ENCODE assay signal across 1 cellular context in the genomic region with DNA sequence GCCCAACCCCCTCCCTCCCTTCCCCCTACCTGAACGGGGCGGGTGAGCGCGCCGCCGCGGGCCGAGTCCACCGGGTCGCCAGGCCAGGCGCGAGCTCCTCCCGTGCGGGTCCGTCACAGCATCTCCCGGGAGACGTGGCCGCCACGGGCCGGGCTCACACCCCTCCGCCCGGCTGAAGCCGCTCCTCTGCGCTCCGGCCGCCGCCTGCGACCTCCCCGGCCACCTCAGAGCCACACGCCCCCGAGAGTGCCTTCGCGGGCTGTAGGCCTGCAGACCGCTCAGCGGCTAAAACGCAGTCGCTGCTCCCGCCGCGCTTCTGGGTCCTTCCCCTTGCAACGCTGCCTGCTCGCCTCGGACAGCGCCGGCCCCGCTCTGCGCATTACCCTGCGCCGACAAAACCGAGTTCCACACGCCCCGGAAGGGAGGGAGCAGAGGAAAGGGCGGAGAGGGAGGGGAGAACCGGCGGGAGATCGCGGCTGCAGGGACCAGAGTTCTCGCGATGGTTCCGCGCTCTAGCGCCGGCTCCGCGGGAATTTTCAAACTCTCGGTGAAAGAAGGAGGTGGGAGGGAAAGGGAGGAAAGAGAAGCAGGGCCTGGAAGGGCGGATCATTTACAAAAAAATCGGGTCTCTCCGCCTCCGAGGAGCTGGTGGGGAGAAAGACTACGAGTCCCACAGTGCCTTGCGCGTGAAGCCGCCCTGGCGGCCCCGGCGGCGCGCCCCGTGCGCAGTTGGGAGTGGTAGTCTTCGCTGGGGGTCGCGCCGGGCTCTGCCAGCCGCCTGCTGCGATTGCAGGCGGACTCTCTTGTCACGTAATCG.
A peak's percentile ranks its signal among the peaks of the same experiment; 100 is the strongest.
TF ChIP-seq lines count a peak whose summit lies in the region.

A gene with protein sequence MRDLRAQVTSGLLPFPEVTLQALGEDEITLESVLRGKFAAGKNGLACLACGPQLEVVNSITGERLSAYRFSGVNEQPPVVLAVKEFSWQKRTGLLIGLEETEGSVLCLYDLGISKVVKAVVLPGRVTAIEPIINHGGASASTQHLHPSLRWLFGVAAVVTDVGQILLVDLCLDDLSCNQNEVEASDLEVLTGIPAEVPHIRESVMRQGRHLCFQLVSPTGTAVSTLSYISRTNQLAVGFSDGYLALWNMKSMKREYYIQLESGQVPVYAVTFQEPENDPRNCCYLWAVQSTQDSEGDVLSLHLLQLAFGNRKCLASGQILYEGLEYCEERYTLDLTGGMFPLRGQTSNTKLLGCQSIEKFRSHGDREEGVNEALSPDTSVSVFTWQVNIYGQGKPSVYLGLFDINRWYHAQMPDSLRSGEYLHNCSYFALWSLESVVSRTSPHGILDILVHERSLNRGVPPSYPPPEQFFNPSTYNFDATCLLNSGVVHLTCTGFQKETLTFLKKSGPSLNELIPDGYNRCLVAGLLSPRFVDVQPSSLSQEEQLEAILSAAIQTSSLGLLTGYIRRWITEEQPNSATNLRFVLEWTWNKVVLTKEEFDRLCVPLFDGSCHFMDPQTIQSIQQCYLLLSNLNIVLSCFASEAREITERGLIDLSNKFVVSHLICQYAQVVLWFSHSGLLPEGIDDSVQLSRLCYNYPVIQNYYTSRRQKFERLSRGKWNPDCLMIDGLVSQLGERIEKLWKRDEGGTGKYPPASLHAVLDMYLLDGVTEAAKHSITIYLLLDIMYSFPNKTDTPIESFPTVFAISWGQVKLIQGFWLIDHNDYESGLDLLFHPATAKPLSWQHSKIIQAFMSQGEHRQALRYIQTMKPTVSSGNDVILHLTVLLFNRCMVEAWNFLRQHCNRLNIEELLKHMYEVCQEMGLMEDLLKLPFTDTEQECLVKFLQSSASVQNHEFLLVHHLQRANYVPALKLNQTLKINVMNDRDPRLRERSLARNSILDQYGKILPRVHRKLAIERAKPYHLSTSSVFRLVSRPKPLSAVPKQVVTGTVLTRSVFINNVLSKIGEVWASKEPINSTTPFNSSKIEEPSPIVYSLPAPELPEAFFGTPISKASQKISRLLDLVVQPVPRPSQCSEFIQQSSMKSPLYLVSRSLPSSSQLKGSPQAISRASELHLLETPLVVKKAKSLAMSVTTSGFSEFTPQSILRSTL (N-terminal part only) (minus strand): TSS at position 400 of the 817 bp plus-strand sequence. CDS start 13,578 bp downstream, outside the sequence.

TF ChIP-seq in K562, 482 proteins besides CTCF, POLR2A, EP300 and RAD21 (continued from another document and continues in another):
- TF ChIP-seq, protein P1, sequence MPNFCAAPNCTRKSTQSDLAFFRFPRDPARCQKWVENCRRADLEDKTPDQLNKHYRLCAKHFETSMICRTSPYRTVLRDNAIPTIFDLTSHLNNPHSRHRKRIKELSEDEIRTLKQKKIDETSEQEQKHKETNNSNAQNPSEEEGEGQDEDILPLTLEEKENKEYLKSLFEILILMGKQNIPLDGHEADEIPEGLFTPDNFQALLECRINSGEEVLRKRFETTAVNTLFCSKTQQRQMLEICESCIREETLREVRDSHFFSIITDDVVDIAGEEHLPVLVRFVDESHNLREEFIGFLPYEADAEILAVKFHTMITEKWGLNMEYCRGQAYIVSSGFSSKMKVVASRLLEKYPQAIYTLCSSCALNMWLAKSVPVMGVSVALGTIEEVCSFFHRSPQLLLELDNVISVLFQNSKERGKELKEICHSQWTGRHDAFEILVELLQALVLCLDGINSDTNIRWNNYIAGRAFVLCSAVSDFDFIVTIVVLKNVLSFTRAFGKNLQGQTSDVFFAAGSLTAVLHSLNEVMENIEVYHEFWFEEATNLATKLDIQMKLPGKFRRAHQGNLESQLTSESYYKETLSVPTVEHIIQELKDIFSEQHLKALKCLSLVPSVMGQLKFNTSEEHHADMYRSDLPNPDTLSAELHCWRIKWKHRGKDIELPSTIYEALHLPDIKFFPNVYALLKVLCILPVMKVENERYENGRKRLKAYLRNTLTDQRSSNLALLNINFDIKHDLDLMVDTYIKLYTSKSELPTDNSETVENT (CRISPR knock-in tag; IDR thresholded peaks at IDR 0.05): peak; percentile 75; the same call in 1 of the 2 replicates
- peak; percentile 81 for TF ChIP-seq PRPF4 (IDR thresholded peaks at IDR 0.05; ENCODE audit: insufficient read depth, low read depth, low read length, poor library complexity, severe bottlenecking)
- 0 out of 2 replicates have a peak, but pooled peaks have one; percentile 61 for TF ChIP-seq ZBTB17 (CRISPR knock-in tag; IDR thresholded peaks at IDR 0.05)
- TF ChIP-seq KDM4B (IDR thresholded peaks at IDR 0.05; ENCODE audit: borderline replicate concordance in 2 of 2, low read depth in 1 of 2): peak in 1 of 2 experiments; percentile 82; a peak in 1 of 4 replicates
- TF ChIP-seq MXI1 (IDR thresholded peaks at IDR 0.05; ENCODE audit: low read depth, low read length): peak; percentile 66; the same call in 1 of the 2 replicates
- TF ChIP-seq, protein P2, sequence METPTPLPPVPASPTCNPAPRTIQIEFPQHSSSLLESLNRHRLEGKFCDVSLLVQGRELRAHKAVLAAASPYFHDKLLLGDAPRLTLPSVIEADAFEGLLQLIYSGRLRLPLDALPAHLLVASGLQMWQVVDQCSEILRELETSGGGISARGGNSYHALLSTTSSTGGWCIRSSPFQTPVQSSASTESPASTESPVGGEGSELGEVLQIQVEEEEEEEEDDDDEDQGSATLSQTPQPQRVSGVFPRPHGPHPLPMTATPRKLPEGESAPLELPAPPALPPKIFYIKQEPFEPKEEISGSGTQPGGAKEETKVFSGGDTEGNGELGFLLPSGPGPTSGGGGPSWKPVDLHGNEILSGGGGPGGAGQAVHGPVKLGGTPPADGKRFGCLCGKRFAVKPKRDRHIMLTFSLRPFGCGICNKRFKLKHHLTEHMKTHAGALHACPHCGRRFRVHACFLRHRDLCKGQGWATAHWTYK (CRISPR knock-in tag; IDR thresholded peaks at IDR 0.05): peak; percentile 57; the same call in 1 of the 2 replicates
- no peak for TF ChIP-seq CHCHD3 (CRISPR knock-in tag; IDR thresholded peaks at IDR 0.05)
- no peak for TF ChIP-seq POLR3G (IDR thresholded peaks at IDR 0.05; ENCODE audit: extremely low read depth, insufficient read length, insufficient replicate concordance)
- TF ChIP-seq, protein P3, sequence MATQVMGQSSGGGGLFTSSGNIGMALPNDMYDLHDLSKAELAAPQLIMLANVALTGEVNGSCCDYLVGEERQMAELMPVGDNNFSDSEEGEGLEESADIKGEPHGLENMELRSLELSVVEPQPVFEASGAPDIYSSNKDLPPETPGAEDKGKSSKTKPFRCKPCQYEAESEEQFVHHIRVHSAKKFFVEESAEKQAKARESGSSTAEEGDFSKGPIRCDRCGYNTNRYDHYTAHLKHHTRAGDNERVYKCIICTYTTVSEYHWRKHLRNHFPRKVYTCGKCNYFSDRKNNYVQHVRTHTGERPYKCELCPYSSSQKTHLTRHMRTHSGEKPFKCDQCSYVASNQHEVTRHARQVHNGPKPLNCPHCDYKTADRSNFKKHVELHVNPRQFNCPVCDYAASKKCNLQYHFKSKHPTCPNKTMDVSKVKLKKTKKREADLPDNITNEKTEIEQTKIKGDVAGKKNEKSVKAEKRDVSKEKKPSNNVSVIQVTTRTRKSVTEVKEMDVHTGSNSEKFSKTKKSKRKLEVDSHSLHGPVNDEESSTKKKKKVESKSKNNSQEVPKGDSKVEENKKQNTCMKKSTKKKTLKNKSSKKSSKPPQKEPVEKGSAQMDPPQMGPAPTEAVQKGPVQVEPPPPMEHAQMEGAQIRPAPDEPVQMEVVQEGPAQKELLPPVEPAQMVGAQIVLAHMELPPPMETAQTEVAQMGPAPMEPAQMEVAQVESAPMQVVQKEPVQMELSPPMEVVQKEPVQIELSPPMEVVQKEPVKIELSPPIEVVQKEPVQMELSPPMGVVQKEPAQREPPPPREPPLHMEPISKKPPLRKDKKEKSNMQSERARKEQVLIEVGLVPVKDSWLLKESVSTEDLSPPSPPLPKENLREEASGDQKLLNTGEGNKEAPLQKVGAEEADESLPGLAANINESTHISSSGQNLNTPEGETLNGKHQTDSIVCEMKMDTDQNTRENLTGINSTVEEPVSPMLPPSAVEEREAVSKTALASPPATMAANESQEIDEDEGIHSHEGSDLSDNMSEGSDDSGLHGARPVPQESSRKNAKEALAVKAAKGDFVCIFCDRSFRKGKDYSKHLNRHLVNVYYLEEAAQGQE (CRISPR knock-in tag; IDR thresholded peaks at IDR 0.05; ENCODE audit: low read depth): peak; percentile 81
- TF ChIP-seq, protein P4, sequence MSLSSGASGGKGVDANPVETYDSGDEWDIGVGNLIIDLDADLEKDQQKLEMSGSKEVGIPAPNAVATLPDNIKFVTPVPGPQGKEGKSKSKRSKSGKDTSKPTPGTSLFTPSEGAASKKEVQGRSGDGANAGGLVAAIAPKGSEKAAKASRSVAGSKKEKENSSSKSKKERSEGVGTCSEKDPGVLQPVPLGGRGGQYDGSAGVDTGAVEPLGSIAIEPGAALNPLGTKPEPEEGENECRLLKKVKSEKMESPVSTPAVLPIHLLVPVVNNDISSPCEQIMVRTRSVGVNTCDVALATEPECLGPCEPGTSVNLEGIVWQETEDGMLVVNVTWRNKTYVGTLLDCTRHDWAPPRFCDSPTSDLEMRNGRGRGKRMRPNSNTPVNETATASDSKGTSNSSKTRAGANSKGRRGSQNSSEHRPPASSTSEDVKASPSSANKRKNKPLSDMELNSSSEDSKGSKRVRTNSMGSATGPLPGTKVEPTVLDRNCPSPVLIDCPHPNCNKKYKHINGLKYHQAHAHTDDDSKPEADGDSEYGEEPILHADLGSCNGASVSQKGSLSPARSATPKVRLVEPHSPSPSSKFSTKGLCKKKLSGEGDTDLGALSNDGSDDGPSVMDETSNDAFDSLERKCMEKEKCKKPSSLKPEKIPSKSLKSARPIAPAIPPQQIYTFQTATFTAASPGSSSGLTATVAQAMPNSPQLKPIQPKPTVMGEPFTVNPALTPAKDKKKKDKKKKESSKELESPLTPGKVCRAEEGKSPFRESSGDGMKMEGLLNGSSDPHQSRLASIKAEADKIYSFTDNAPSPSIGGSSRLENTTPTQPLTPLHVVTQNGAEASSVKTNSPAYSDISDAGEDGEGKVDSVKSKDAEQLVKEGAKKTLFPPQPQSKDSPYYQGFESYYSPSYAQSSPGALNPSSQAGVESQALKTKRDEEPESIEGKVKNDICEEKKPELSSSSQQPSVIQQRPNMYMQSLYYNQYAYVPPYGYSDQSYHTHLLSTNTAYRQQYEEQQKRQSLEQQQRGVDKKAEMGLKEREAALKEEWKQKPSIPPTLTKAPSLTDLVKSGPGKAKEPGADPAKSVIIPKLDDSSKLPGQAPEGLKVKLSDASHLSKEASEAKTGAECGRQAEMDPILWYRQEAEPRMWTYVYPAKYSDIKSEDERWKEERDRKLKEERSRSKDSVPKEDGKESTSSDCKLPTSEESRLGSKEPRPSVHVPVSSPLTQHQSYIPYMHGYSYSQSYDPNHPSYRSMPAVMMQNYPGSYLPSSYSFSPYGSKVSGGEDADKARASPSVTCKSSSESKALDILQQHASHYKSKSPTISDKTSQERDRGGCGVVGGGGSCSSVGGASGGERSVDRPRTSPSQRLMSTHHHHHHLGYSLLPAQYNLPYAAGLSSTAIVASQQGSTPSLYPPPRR (CRISPR knock-in tag; IDR thresholded peaks at IDR 0.05; ENCODE audit: borderline replicate concordance): peak; percentile 20; the same call in 1 of the 2 replicates
- TF ChIP-seq MEF2A (IDR thresholded peaks at IDR 0.05; ENCODE audit: control insufficient read depth, low read depth, low read length): no peak
- TF ChIP-seq ELF2 (CRISPR knock-in tag; IDR thresholded peaks at IDR 0.05): peak; percentile 74
- peak; percentile 60; the same call in 1 of the 2 replicates for TF ChIP-seq GATAD2A (IDR thresholded peaks at IDR 0.05)
- TF ChIP-seq, protein P5, sequence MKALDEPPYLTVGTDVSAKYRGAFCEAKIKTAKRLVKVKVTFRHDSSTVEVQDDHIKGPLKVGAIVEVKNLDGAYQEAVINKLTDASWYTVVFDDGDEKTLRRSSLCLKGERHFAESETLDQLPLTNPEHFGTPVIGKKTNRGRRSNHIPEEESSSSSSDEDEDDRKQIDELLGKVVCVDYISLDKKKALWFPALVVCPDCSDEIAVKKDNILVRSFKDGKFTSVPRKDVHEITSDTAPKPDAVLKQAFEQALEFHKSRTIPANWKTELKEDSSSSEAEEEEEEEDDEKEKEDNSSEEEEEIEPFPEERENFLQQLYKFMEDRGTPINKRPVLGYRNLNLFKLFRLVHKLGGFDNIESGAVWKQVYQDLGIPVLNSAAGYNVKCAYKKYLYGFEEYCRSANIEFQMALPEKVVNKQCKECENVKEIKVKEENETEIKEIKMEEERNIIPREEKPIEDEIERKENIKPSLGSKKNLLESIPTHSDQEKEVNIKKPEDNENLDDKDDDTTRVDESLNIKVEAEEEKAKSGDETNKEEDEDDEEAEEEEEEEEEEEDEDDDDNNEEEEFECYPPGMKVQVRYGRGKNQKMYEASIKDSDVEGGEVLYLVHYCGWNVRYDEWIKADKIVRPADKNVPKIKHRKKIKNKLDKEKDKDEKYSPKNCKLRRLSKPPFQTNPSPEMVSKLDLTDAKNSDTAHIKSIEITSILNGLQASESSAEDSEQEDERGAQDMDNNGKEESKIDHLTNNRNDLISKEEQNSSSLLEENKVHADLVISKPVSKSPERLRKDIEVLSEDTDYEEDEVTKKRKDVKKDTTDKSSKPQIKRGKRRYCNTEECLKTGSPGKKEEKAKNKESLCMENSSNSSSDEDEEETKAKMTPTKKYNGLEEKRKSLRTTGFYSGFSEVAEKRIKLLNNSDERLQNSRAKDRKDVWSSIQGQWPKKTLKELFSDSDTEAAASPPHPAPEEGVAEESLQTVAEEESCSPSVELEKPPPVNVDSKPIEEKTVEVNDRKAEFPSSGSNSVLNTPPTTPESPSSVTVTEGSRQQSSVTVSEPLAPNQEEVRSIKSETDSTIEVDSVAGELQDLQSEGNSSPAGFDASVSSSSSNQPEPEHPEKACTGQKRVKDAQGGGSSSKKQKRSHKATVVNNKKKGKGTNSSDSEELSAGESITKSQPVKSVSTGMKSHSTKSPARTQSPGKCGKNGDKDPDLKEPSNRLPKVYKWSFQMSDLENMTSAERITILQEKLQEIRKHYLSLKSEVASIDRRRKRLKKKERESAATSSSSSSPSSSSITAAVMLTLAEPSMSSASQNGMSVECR (CRISPR knock-in tag; IDR thresholded peaks at IDR 0.05): peak; percentile 95
- TF ChIP-seq PHF21A (IDR thresholded peaks at IDR 0.05; ENCODE audit: borderline replicate concordance, low read depth): no peak
- peak; percentile 98 for TF ChIP-seq CHD2 (IDR thresholded peaks at IDR 0.05; ENCODE audit: low read depth, low read length)
- no peak for TF ChIP-seq HIVEP1 (CRISPR knock-in tag; IDR thresholded peaks at IDR 0.05)
- TF ChIP-seq SMARCE1 (IDR thresholded peaks at IDR 0.05): peak; percentile 15; the same call in 1 of the 2 replicates
- TF ChIP-seq, protein P6, sequence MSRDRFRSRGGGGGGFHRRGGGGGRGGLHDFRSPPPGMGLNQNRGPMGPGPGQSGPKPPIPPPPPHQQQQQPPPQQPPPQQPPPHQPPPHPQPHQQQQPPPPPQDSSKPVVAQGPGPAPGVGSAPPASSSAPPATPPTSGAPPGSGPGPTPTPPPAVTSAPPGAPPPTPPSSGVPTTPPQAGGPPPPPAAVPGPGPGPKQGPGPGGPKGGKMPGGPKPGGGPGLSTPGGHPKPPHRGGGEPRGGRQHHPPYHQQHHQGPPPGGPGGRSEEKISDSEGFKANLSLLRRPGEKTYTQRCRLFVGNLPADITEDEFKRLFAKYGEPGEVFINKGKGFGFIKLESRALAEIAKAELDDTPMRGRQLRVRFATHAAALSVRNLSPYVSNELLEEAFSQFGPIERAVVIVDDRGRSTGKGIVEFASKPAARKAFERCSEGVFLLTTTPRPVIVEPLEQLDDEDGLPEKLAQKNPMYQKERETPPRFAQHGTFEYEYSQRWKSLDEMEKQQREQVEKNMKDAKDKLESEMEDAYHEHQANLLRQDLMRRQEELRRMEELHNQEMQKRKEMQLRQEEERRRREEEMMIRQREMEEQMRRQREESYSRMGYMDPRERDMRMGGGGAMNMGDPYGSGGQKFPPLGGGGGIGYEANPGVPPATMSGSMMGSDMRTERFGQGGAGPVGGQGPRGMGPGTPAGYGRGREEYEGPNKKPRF (IDR thresholded peaks at IDR 0.05; ENCODE audit: low read depth, low read length): no peak
